In the genomic region with DNA sequence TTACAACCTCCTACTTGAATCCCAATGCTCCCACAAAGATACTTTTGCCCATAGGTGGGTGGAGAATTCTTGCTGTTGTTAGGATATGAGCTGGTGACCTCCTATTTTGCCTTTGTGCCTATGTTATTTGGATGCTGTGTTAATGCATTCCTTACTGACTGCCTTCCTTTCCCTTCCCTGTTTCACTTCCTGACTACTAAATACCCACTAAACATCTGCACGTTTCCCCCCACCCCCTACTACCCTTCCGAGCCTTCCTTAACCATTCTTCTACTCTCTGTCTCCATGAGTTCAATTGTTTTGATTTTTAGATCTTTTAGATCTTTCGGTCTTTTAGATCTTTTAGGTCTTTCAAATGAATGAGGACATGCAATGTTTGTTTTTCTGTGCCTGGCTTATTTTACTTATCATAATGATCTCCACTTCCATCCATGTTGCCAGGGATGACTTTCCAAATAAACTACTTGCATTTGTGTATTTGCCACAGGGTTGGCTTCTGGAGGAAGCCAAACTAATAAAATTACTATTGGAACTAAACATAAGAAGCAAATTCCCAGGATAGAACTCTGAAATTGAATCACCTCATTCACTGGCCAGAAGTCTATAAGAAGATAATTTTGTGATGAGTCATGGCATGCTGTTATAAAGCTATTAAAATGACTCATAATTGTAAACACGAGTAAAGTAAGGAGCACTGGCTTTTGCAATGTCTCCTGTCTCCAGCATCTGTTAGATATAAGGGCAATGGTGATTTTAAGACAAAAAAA, we compare ENCODE assay signal across 12 cellular contexts.
DNase-seq lines count a peak whose midpoint lies in the region; ATAC-seq and TF ChIP-seq lines count a peak whose summit lies in the region.
"Had no signal": no experiment of that assay in that cellular context is flagged by ENCODE, and none has a peak within 500 bp of the region (broad histone marks: within the 10 kb centered on the region; RNA-seq: fewer than 3 reads in every experiment).

No MANE protein-coding gene starts in this region.

- TF ChIP-seq CTCF in RWPE1 (conservative IDR thresholded peaks at IDR 0.05; ENCODE audit: low read depth): no peak
- no peak for TF ChIP-seq CTCF in fibroblast of mammary gland (conservative IDR thresholded peaks at IDR 0.05; ENCODE audit: control insufficient read depth, insufficient read depth, low read depth, low read length)

- CTCF ChIA-PET in RWPE1 (lab: Yijun Ruan, JAX): no interaction called here

- POLR2A ChIA-PET in RWPE1 (lab: Yijun Ruan, JAX; ENCODE audit: low non-redundant PET): no interaction called here

- H3K27ac ChIP-seq in RWPE1: no peak overlapping the region
- H3K27ac ChIP-seq: esophagus squamous epithelium had no signal

- ATAC-seq in HG03196 (IDR thresholded peaks at IDR 0.05; ENCODE audit: unreplicated experiment): no peak
- no peak for ATAC-seq in HG03175 (IDR thresholded peaks at IDR 0.05; ENCODE audit: unreplicated experiment)
- ATAC-seq: CD8-positive, alpha-beta T cell had no signal

- DNase-seq in NOMO-1 treated with DMSO at 0.1 percent for 48 hours (lab: John Stamatoyannopoulos, UW; ENCODE audit: unreplicated experiment) (peak; percentile 28), NOMO-1 treated with dmso at 0.1 percent for 144 hours (lab: John Stamatoyannopoulos, UW; ENCODE audit: unreplicated experiment) (no peak), RWPE1 (ENCODE audit: low spot score) (peak; percentile 48), fibroblast of mammary gland (ENCODE audit: low read depth) (peak; percentile 99), stromal cell of bone marrow (ENCODE audit: low read depth) (peak; percentile 93), activated gamma-delta T cell treated with Interleukin-2 at 50 U/mL for 16 hours (no peak)
- DNase-seq: activated CD8-positive, alpha-beta memory T cell treated with anti-CD3 and anti-CD28 coated beads, Interleukin-2, amount 50 U/mL, for 48 hours; CD8-positive, alpha-beta T cell; esophagus squamous epithelium; NK-92 treated with Interleukin-12 subunit alpha and Interleukin-12 subunit beta, amount 100 ng/mL, for 24 hours had no signal

- H3K4me3 ChIP-seq in fibroblast of mammary gland (ENCODE audit: control insufficient read depth, low read depth, low read length): peak overlapping the region; percentile 11
- H3K4me3 ChIP-seq: esophagus squamous epithelium had no signal

Comparison
In these comparisons a context has a peak if more than half of its experiments do, and no peak if none do; other contexts are left out.
1. DNase-seq: peak in NOMO-1 treated with DMSO at 0.1 percent for 48 hours (single experiment), RWPE1 (single experiment), fibroblast of mammary gland (single experiment) and stromal cell of bone marrow (single experiment); none in NOMO-1 treated with dmso at 0.1 percent for 144 hours (single experiment) and activated gamma-delta T cell treated with Interleukin-2 at 50 U/mL for 16 hours (single experiment).